In genomic region chr13:29255567-29255966, GRCh38 we compare ENCODE assay signal across 31 cellular contexts.
"Had no signal": no experiment of that assay in that cellular context is flagged by ENCODE, and none has a peak within 500 bp of the region (broad histone marks: within the 10 kb centered on the region; RNA-seq: fewer than 3 reads in every experiment).

No MANE protein-coding gene starts in this region.

- H2AFZ ChIP-seq: PC-9 had no signal

- H3K4me1 Mint-ChIP-seq: activated CD4-positive, alpha-beta T cell treated with anti-CD3 and anti-CD28 coated beads for 36 hours; activated CD4-positive, alpha-beta T cell treated with anti-CD3 and anti-CD28 coated beads, Interleukin-2, amount 10 ng/mL, durations not matched to agents 7 days and 5 days; activated naive CD4-positive, alpha-beta T cell treated with anti-CD3 and anti-CD28 coated beads, Interleukin-2, amount 50 U/mL, for 24 hours; activated naive CD8-positive, alpha-beta T cell treated with anti-CD3 and anti-CD28 coated beads, Interleukin-2, amount 10 ng/mL, durations not matched to agents 7 days and 5 days; central memory CD8-positive, alpha-beta T cell; WTC11 had no signal

- FAIRE-seq: RCC 7860 had no signal

- ATAC-seq: activated CD4-positive, alpha-beta T cell treated with anti-CD3 and anti-CD28 coated beads for 36 hours; activated CD4-positive, CD25-positive, alpha-beta regulatory T cell treated with anti-CD3 and anti-CD28 coated beads, Interleukin-2, amount 50 U/mL, for 24 hours; activated CD8-positive, alpha-beta T cell treated with anti-CD3 and anti-CD28 coated beads, Interleukin-2, amount 10 ng/mL, durations not matched to agents 7 days and 5 days; Right ventricle myocardium inferior; SK-N-SH treated with all-trans-retinoic acid at 6 μM for 48 hours; WTC11 had no signal

- H3K9me3 Mint-ChIP-seq: activated naive CD4-positive, alpha-beta T cell treated with anti-CD3 and anti-CD28 coated beads, Interleukin-2, amount 50 U/mL, for 24 hours; activated naive CD8-positive, alpha-beta T cell treated with anti-CD3 and anti-CD28 coated beads, Interleukin-2, amount 10 ng/mL, durations not matched to agents 7 days and 5 days; activated T-cell treated with anti-CD3 and anti-CD28 coated beads, Interleukin-2, amount 50 U/mL, for 24 hours had no signal

- H3K27ac Mint-ChIP-seq: activated CD4-positive, alpha-beta T cell treated with anti-CD3 and anti-CD28 coated beads for 36 hours; activated CD4-positive, alpha-beta T cell treated with anti-CD3 and anti-CD28 coated beads, Interleukin-2, amount 10 ng/mL, durations not matched to agents 7 days and 5 days; activated CD8-positive, alpha-beta T cell treated with anti-CD3 and anti-CD28 coated beads, Interleukin-2, amount 10 ng/mL, durations not matched to agents 7 days and 5 days; activated naive CD4-positive, alpha-beta T cell treated with anti-CD3 and anti-CD28 coated beads, Interleukin-2, amount 50 U/mL, for 24 hours; activated naive CD8-positive, alpha-beta T cell treated with anti-CD3 and anti-CD28 coated beads, Interleukin-2, amount 10 ng/mL, durations not matched to agents 7 days and 5 days; activated T-cell treated with anti-CD3 and anti-CD28 coated beads, Interleukin-2, amount 50 U/mL, for 24 hours; activated T-helper 2 cell treated with anti-CD3 and anti-CD28 coated beads, Interferon-gamma antibody, Interleukin-2, Interleukin-4, amounts not matched to agents 10 μg/mL and 5 μg/mL and 100 μg/mL, durations not matched to agents 14 hours and 24 hours and 36 hours; WTC11 had no signal

- H3K27ac ChIP-seq: ascending aorta, cardiac muscle cell, PC-9, RWPE1 had no signal

- H3K27me3 ChIP-seq: ascending aorta, cardiac muscle cell had no signal

- H3K4me2 ChIP-seq: PC-9 had no signal

- DNase-seq: activated CD4-positive, alpha-beta T cell treated with anti-CD3 and anti-CD28 coated beads for 36 hours; activated CD4-positive, alpha-beta T cell treated with anti-CD3 and anti-CD28 coated beads, Interleukin-2, amount 10 ng/mL, durations not matched to agents 7 days and 5 days; activated CD4-positive, alpha-beta T cell treated with anti-CD3 and anti-CD28 coated beads, Interleukin-2, amount 50 U/mL, for 48 hours; activated CD8-positive, alpha-beta T cell treated with anti-CD3 and anti-CD28 coated beads, Interleukin-2, amount 10 ng/mL, durations not matched to agents 7 days and 5 days; activated gamma-delta T cell; activated naive CD4-positive, alpha-beta T cell treated with Interleukin-2 at 50 U/mL for 16 hours; activated naive CD8-positive, alpha-beta T cell treated with anti-CD3 and anti-CD28 coated beads, Interleukin-2, amount 10 ng/mL, durations not matched to agents 7 days and 5 days; activated T-cell treated with anti-CD3 and anti-CD28 coated beads, Interleukin-2, amount 50 U/mL, for 24 hours; amygdala; KG1; NCI-H1105; NCI-H1417 treated with DMSO at 0.1 percent for 48 hours; NCI-H187 treated with DMSO at 0.1 percent for 48 hours; NCI-H2081; NCI-H345; NCI-H524 treated with DMSO at 0.1 percent for 48 hours; NK-92 treated with Interleukin-12 subunit alpha and Interleukin-12 subunit beta, amount 100 ng/mL, for 24 hours; PC-9; SIG-M5; T1000 had no signal

- H3K36me3 ChIP-seq: ascending aorta, cardiac muscle cell had no signal

- H3K4me3 ChIP-seq: ascending aorta, cardiac muscle cell, PC-9 had no signal

- H3K9me3 ChIP-seq: ascending aorta had no signal

- H3K36me3 Mint-ChIP-seq: activated naive CD4-positive, alpha-beta T cell treated with anti-CD3 and anti-CD28 coated beads, Interleukin-2, amount 50 U/mL, for 24 hours; activated naive CD8-positive, alpha-beta T cell treated with anti-CD3 and anti-CD28 coated beads, Interleukin-2, amount 10 ng/mL, durations not matched to agents 7 days and 5 days; WTC11 had no signal

- H3K4me3 Mint-ChIP-seq: activated CD4-positive, alpha-beta T cell treated with anti-CD3 and anti-CD28 coated beads for 36 hours; activated CD4-positive, alpha-beta T cell treated with anti-CD3 and anti-CD28 coated beads, Interleukin-2, amount 10 ng/mL, durations not matched to agents 7 days and 5 days; activated CD8-positive, alpha-beta T cell treated with anti-CD3 and anti-CD28 coated beads, Interleukin-2, amount 10 ng/mL, durations not matched to agents 7 days and 5 days; activated naive CD4-positive, alpha-beta T cell treated with anti-CD3 and anti-CD28 coated beads, Interleukin-2, amount 50 U/mL, for 24 hours; activated naive CD8-positive, alpha-beta T cell treated with anti-CD3 and anti-CD28 coated beads, Interleukin-2, amount 10 ng/mL, durations not matched to agents 7 days and 5 days; activated T-cell treated with anti-CD3 and anti-CD28 coated beads, Interleukin-2, amount 50 U/mL, for 24 hours; central memory CD8-positive, alpha-beta T cell; WTC11 had no signal

- H3K27me3 Mint-ChIP-seq: activated CD4-positive, alpha-beta T cell treated with anti-CD3 and anti-CD28 coated beads, Interleukin-2, amount 10 ng/mL, durations not matched to agents 7 days and 5 days; activated naive CD8-positive, alpha-beta T cell treated with anti-CD3 and anti-CD28 coated beads, Interleukin-2, amount 10 ng/mL, durations not matched to agents 7 days and 5 days had no signal
